Comparison of ENCODE assay signal across 8 cellular contexts in genomic region chr15:92831459-92832229, GRCh38.
DNase-seq lines count a peak whose midpoint lies in the region; ATAC-seq and TF ChIP-seq lines count a peak whose summit lies in the region.

No MANE protein-coding gene starts in this region.

- no peak for TF ChIP-seq CTCF in lower leg skin (IDR thresholded peaks at IDR 0.05)

- no peak overlapping the region for H3K4me3 ChIP-seq in lower leg skin (ENCODE audit: low read depth, poor library complexity, severe bottlenecking)

- intact Hi-C loops in lower leg skin (cut with DNase I; ENCODE audit: low total_unique reads), result no loop called here

- ATAC-seq in GM19395 (IDR thresholded peaks at IDR 0.05; ENCODE audit: unreplicated experiment) (peak; percentile 96), HG03558 (IDR thresholded peaks at IDR 0.05; ENCODE audit: extremely low read depth, unreplicated experiment) (peak; percentile 95)

- DNase-seq in C1 segment of cervical spinal cord (lab: John Stamatoyannopoulos, UW) (peak; percentile 26 to 97 (median 86)), NCI-H748 (lab: John Stamatoyannopoulos, UW; ENCODE audit: unreplicated experiment) (peak; percentile 97), dermis blood vessel endothelial cell (peak; percentile 95), lower leg skin (ENCODE audit: low spot score in 2 of 2) (peak; percentile 92 to 95)
- DNase-seq in activated CD4-positive, alpha-beta T cell treated with anti-CD3 and anti-CD28 coated beads, Interleukin-2, amount 50 U/mL, for 24 hours (ENCODE audit: low read depth in 1 of 2, low spot score in 1 of 2), result peak; percentile 64 to 91
- peak; percentile 71 to 86 for DNase-seq in stimulated activated CD4-positive, alpha-beta T cell treated with anti-CD3 and anti-CD28 coated beads, Interleukin-4, amount 100 ng/mL, for 48 hours (ENCODE audit: low read depth in 2 of 2)

- 0 to 1% methylated on average over 12 of the region's 12 CpGs for WGBS in lower leg skin, 2 donors

- TF ChIP-seq POLR2A in lower leg skin (IDR thresholded peaks at IDR 0.05), result peak in 1 of 2 donors; percentile 51
